In genomic region chr11:118207079-118207478, GRCh38 we compare ENCODE assay signal across 1 cellular context.
TF ChIP-seq lines count a peak whose summit lies in the region.

No MANE protein-coding gene starts in this region.

TF ChIP-seq in SK-N-SH, 30 proteins besides CTCF, POLR2A, EP300 and RAD21 (continued from another document):
- TF ChIP-seq ZBTB33 (IDR thresholded peaks at IDR 0.05; ENCODE audit: borderline replicate concordance, low read depth), result no peak
- no peak for TF ChIP-seq FOXM1 (IDR thresholded peaks at IDR 0.05; ENCODE audit: low read depth)
